Comparison of ENCODE assay signal across 9 cellular contexts in the genomic region with DNA sequence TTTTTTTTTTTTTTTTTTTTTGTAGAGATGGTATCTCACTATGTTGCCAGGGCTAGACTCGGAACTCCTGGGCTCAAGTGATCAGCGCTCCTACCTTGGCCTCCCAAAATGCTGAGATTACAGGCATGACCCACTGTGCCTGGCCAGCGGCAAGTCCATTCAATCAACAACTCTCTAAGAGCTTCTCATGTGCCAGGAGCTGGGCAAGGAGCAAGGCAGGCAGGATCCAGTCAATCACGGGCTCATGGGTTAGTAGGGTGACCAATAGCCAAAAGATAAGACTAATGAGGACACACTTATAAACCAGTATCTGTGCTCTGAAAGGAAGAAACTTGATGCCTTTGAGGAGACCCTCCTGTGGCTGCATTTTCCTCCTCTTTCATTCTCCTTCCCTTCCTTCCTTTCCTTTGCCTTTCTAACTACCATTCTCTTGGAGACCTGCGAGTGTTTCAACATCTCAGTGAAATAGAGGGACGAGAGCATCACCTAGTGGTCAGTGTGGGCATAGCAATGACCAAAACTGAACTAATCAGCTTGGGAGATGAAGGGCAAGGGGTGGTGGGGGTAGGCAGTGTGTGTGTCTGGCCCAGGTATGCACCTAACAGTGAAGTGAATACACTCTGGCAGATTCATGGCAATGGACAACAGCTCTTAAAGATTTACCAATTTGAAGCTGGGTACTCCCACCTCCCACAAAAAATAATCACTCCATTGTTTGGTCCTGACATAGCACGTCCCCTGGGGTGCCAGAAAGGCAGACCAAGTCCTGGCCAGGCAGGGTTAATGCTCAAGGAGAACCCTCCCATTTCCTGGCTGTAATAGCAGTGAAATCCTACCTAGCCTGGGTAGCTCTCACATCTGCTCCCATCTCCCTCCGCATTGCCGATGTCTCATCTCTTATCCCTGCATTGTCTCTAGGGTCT. TPM values are rescaled to one million over a fixed set of nuclear protein-coding genes. Genes with fewer than 3 reads are reported as not detected.
DNase-seq lines count a peak whose midpoint lies in the region; ATAC-seq and TF ChIP-seq lines count a peak whose summit lies in the region.
"Had no signal": no experiment of that assay in that cellular context is flagged by ENCODE, and none has a peak within 500 bp of the region (broad histone marks: within the 10 kb centered on the region; RNA-seq: fewer than 3 reads in every experiment).

No MANE protein-coding gene starts in this region.

- H3K4me1 ChIP-seq in KMS-11 (ENCODE audit: low read depth, poor library complexity, severe bottlenecking) (peaks cover 12% of the 10 kb centered on the region), RWPE2 (ENCODE audit: insufficient read depth, poor library complexity, severe bottlenecking) (peaks cover 5% of the 10 kb centered on the region), foreskin keratinocyte (no peaks in the 10 kb centered on the region), ovary (ENCODE audit: insufficient read depth) (peaks cover 2% of the 10 kb centered on the region), transverse colon (peaks cover 13 to 19% (median 15%) of the 10 kb centered on the region in 4 donors)

- no peak overlapping the region for H2AFZ ChIP-seq in KMS-11 (ENCODE audit: low read depth)

- H3K9ac ChIP-seq in KMS-11 = no peak overlapping the region

- no peaks in the 10 kb centered on the region for H3K9me3 ChIP-seq in RWPE2 (ENCODE audit: severe bottlenecking)
- H3K9me3 ChIP-seq in ovary = no peaks in the 10 kb centered on the region
- no peaks in the 10 kb centered on the region for H3K9me3 ChIP-seq in transverse colon

- no peak overlapping the region for H3K4me3 Mint-ChIP-seq in activated T-helper 17 cell treated with anti-CD3 and anti-CD28 coated beads, Interleukin-2, amount 50 U/mL, for 72 hours
- H3K4me3 Mint-ChIP-seq: activated naive CD4-positive, alpha-beta T cell treated with anti-CD3 and anti-CD28 coated beads, Interleukin-2, amount 50 U/mL, for 24 hours had no signal

- no peak overlapping the region for H3K27ac Mint-ChIP-seq in activated T-helper 17 cell treated with anti-CD3 and anti-CD28 coated beads, Interleukin-2, amount 50 U/mL, for 72 hours
- H3K27ac Mint-ChIP-seq: activated naive CD4-positive, alpha-beta T cell treated with anti-CD3 and anti-CD28 coated beads, Interleukin-2, amount 50 U/mL, for 24 hours had no signal

- in situ Hi-C loops in transverse colon (cut with MboI; ENCODE audit: low pct_ligation_motif_present in 1 of 4, low pct_unique_long_range_greater_than_20kb in 1 of 4, low sequenced_read_pairs in 3 of 4) = loop anchor here in 2 of 4 donors (5.0 to 25.0 kb wide), 2 partner anchors 183 to 313 kb away; no protein-coding TSS in a partner anchor

- no peak overlapping the region for H3K27ac ChIP-seq in KMS-11
- no peak overlapping the region for H3K27ac ChIP-seq in RWPE2 (ENCODE audit: poor library complexity, severe bottlenecking)
- H3K27ac ChIP-seq in foreskin keratinocyte = no peak overlapping the region
- H3K27ac ChIP-seq in ovary = no peak overlapping the region
- no peak overlapping the region for H3K27ac ChIP-seq in transverse colon

- intact Hi-C loops in ovary (cut with DNase I) (loop anchor here (5.0 to 10.0 kb wide), 5 partner anchors 168 to 568 kb away; partner anchors contain the start of genes C15orf39 (in 1 of the 4) and CSK (in 1 of the 4)), transverse colon (cut with DNase I; ENCODE audit: low total_unique reads) (loop anchor here (5.0 to 10.0 kb wide), 2 partner anchors 106 to 178 kb away; partner anchors contain the start of gene ULK3)

- TF ChIP-seq EP300 in ovary (IDR thresholded peaks at IDR 0.05) (no peak), transverse colon (IDR thresholded peaks at IDR 0.05; ENCODE audit: low read depth) (no peak)

- WGBS in ovary, 3 donors = 42 to 57% (median 55%) methylated on average over 9 of the region's 9 CpGs
- WGBS in transverse colon (ENCODE audit: low coverage in 1 of 2), 2 donors = 21 to 69% methylated on average over 2 to 9 of the region's 9 CpGs

- H3K36me3 ChIP-seq in KMS-11 (ENCODE audit: insufficient read depth) (no peaks in the 10 kb centered on the region), RWPE2 (ENCODE audit: low read depth) (no peaks in the 10 kb centered on the region), ovary (no peaks in the 10 kb centered on the region), transverse colon (no peaks in the 10 kb centered on the region)

- TF ChIP-seq POLR2A in ovary (IDR thresholded peaks at IDR 0.05) (no peak), transverse colon (IDR thresholded peaks at IDR 0.05) (no peak)

- no peaks in the 10 kb centered on the region for H3K9me3 Mint-ChIP-seq in activated T-helper 17 cell treated with anti-CD3 and anti-CD28 coated beads, Interleukin-2, amount 50 U/mL, for 72 hours
- H3K9me3 Mint-ChIP-seq: activated naive CD4-positive, alpha-beta T cell treated with anti-CD3 and anti-CD28 coated beads, Interleukin-2, amount 50 U/mL, for 24 hours had no signal

- H3K36me3 Mint-ChIP-seq in activated T-helper 17 cell treated with anti-CD3 and anti-CD28 coated beads, Interleukin-2, amount 50 U/mL, for 72 hours (ENCODE audit: low read depth) = no peaks in the 10 kb centered on the region
- H3K36me3 Mint-ChIP-seq: activated naive CD4-positive, alpha-beta T cell treated with anti-CD3 and anti-CD28 coated beads, Interleukin-2, amount 50 U/mL, for 24 hours had no signal

- TF ChIP-seq CTCF in KMS-11 (conservative IDR thresholded peaks at IDR 0.05; ENCODE audit: low read depth, low read length) (peak; percentile 98), RWPE2 (IDR thresholded peaks at IDR 0.05; ENCODE audit: poor library complexity, severe bottlenecking) (peak; percentile 100), foreskin keratinocyte (conservative IDR thresholded peaks at IDR 0.05) (peak; percentile 96), ovary (IDR thresholded peaks at IDR 0.05) (peak; percentile 93 to 98 (median 98)), transverse colon (IDR thresholded peaks at IDR 0.05) (peak; percentile 96 to 99 (median 99))

- H4K20me1 ChIP-seq in KMS-11 (ENCODE audit: insufficient read depth) = no peaks in the 10 kb centered on the region

- H3K4me1 Mint-ChIP-seq in activated T-helper 17 cell treated with anti-CD3 and anti-CD28 coated beads, Interleukin-2, amount 50 U/mL, for 72 hours = no peaks in the 10 kb centered on the region

- peaks cover 7% of the 10 kb centered on the region for H3K79me2 ChIP-seq in KMS-11 (ENCODE audit: insufficient read depth, low read depth)

- H3K4me2 ChIP-seq in KMS-11 = no peak overlapping the region

- peak; percentile 59 for ATAC-seq in RWPE2 (ENCODE audit: low read depth)
- ATAC-seq in activated T-helper 17 cell treated with anti-CD3 and anti-CD28 coated beads, Interleukin-2, amount 50 U/mL, for 72 hours (replicated peaks) = peak; percentile 84
- ATAC-seq in foreskin keratinocyte = peak; percentile 45
- ATAC-seq in HG02798 (IDR thresholded peaks at IDR 0.05; ENCODE audit: poor library complexity, unreplicated experiment) = no peak

- H3K27me3 Mint-ChIP-seq in activated T-helper 17 cell treated with anti-CD3 and anti-CD28 coated beads, Interleukin-2, amount 50 U/mL, for 72 hours = no peaks in the 10 kb centered on the region
- H3K27me3 Mint-ChIP-seq: activated naive CD4-positive, alpha-beta T cell treated with anti-CD3 and anti-CD28 coated beads, Interleukin-2, amount 50 U/mL, for 24 hours had no signal

- H3K27me3 ChIP-seq in KMS-11 (ENCODE audit: insufficient read depth, low read depth) (no peaks in the 10 kb centered on the region), RWPE2 (ENCODE audit: insufficient read depth, poor library complexity, severe bottlenecking) (no peaks in the 10 kb centered on the region), foreskin keratinocyte (peaks cover under 1% of the 10 kb centered on the region), ovary (no peaks in the 10 kb centered on the region), transverse colon (no peaks in the 10 kb centered on the region)

- H3K4me3 ChIP-seq in KMS-11 (IDR thresholded peaks at IDR 0.05; ENCODE audit: insufficient read depth, low read depth, low read length) (no peak overlapping the region), RWPE2 (ENCODE audit: severe bottlenecking) (no peak overlapping the region), ovary (no peak overlapping the region), transverse colon (no peak overlapping the region)

- DNase-seq in DMS53 (lab: John Stamatoyannopoulos, UW) = peak; percentile 77
- no peak for DNase-seq in RWPE2 (ENCODE audit: low spot score)
- DNase-seq in foreskin keratinocyte = peak in 1 of 2 donors; percentile 52
- DNase-seq in ovary = peak; percentile 60 to 87 (median 74)
- DNase-seq in transverse colon = peak; percentile 84

RNA-seq across cellular contexts. Expression of gene RPP25, which starts 6.2 kb away (rescaled TPM):
- total RNA-seq in activated T-helper 17 cell treated with anti-CD3 and anti-CD28 coated beads, Interleukin-2, amount 50 U/mL, for 72 hours = 1 to 10 TPM; 2.4 to 9.6 TPM
- total RNA-seq in foreskin keratinocyte (2.9 and 3.0 TPM in 2 replicates), ovary (10 to 100 TPM; 13.6 to 41.2 (median 28.6) TPM), transverse colon (10 to 100 TPM; 10.1 to 28.4 (median 16.5) TPM)
- polyA plus RNA-seq in foreskin keratinocyte (3.5 and 3.6 TPM in 2 replicates), ovary (10 to 100 TPM; 16.0 to 17.3 TPM)

RNA-seq across cellular contexts. Expression of gene COX5A, which starts 12.5 kb away (rescaled TPM):
- total RNA-seq in activated T-helper 17 cell treated with anti-CD3 and anti-CD28 coated beads, Interleukin-2, amount 50 U/mL, for 72 hours = 100 to 1,000 TPM; 242 to 337 TPM
- 178 and 190 TPM in 2 replicates for total RNA-seq in foreskin keratinocyte
- 370 and 388 TPM in 2 replicates for polyA plus RNA-seq in foreskin keratinocyte
- 10 to 100 TPM; 24.8 to 91.3 (median 73.9) TPM for total RNA-seq in ovary
- 100 to 1,000 TPM in 1 of 2 donors, 10 to 100 TPM in 1; 86.2 to 158 TPM for polyA plus RNA-seq in ovary
- total RNA-seq in transverse colon = 100 to 1,000 TPM; 135 to 437 (median 219) TPM

RNA-seq across cellular contexts. Expression of gene FAM219B, which starts 43.7 kb away (rescaled TPM):
- total RNA-seq in activated T-helper 17 cell treated with anti-CD3 and anti-CD28 coated beads, Interleukin-2, amount 50 U/mL, for 72 hours = 10 to 100 TPM; 65.6 to 98.3 TPM
- total RNA-seq in foreskin keratinocyte = 31.2 and 43.3 TPM in 2 replicates
- 22.5 and 22.6 TPM in 2 replicates for polyA plus RNA-seq in foreskin keratinocyte
- total RNA-seq in ovary = 100 to 1,000 TPM in 1 of 7 donors, 10 to 100 TPM in 6; 31.0 to 125 (median 67.4) TPM
- 10 to 100 TPM; 35.1 to 67.9 TPM for polyA plus RNA-seq in ovary
- total RNA-seq in transverse colon = 100 to 1,000 TPM in 1 of 4 donors, 10 to 100 TPM in 3; 62.8 to 428 (median 68.7) TPM

RNA-seq across cellular contexts. Expression of gene SCAMP5, which starts 45.0 kb away (rescaled TPM):
- 1 to 10 TPM; 5.1 to 5.3 TPM for total RNA-seq in activated T-helper 17 cell treated with anti-CD3 and anti-CD28 coated beads, Interleukin-2, amount 50 U/mL, for 72 hours
- total RNA-seq in foreskin keratinocyte = 0.25 and 0.31 TPM in 2 replicates
- 0.36 and 0.38 TPM in 2 replicates for polyA plus RNA-seq in foreskin keratinocyte
- 10 to 100 TPM in 1 of 7 donors, 1 to 10 TPM in 6; 2.6 to 10.1 (median 5.7) TPM for total RNA-seq in ovary
- polyA plus RNA-seq in ovary = 10 to 100 TPM in 1 of 2 donors, 1 to 10 TPM in 1; 4.6 to 17.8 TPM
- total RNA-seq in transverse colon = 10 to 100 TPM in 3 of 4 donors, not detected in 1; 11.3 to 24.8 (median 15.8) TPM
